In genomic region chr12:56941299-56942017, GRCh38 we compare ENCODE assay signal across 8 cellular contexts. TPM values are rescaled to one million over a fixed set of nuclear protein-coding genes. Genes with fewer than 3 reads are reported as not detected.
DNase-seq lines count a peak whose midpoint lies in the region; ATAC-seq lines count a peak whose summit lies in the region.

No MANE protein-coding gene starts in this region.

- DNase-seq in MV-4-11 (lab: John Stamatoyannopoulos, UW) (peak; percentile 71), fibroblast of gingiva (ENCODE audit: low read depth) (peak; percentile 30), smooth muscle cell of the brain vasculature (ENCODE audit: low read depth, low spot score) (peak; percentile 21), H7 (no peak)
- no peak for DNase-seq in stimulated activated CD4-positive, alpha-beta T cell treated with anti-CD3 and anti-CD28 coated beads, Interleukin-2, amount 100 ng/mL, for 24 hours

- ATAC-seq in GM19395 (IDR thresholded peaks at IDR 0.05; ENCODE audit: unreplicated experiment) (peak; percentile 57), GM21528 (IDR thresholded peaks at IDR 0.05; ENCODE audit: low FRiP score, unreplicated experiment) (no peak), GM21381 (IDR thresholded peaks at IDR 0.05; ENCODE audit: unreplicated experiment) (no peak)

- H3K27me3 ChIP-seq in H7 (ENCODE audit: control insufficient read depth, insufficient read depth, low read length), result no peaks in the 10 kb centered on the region

- no peaks in the 10 kb centered on the region for H3K36me3 ChIP-seq in H7 (replicated peaks; ENCODE audit: control insufficient read depth, insufficient read depth, low read length)

- no peak overlapping the region for H3K4me3 ChIP-seq in H7 (ENCODE audit: insufficient read depth, low read depth, low read length)

RNA-seq across cellular contexts. Expression of gene SDR9C7, which starts 7.2 kb away (rescaled TPM):
- 0.28 TPM in 1 of 2 replicates, not detected in the other for total RNA-seq in H7 (2014; rRNA removed; shearing (Covaris generic))

RNA-seq across cellular contexts. Expression of gene RDH16, which starts 15.9 kb away (rescaled TPM):
- total RNA-seq in H7 (2014; rRNA removed; shearing (Covaris generic)), result 0.63 and 0.66 TPM in 2 replicates

Comparison
In these comparisons a context has a peak if more than half of its experiments do, and no peak if none do; other contexts are left out.
1. DNase-seq: peak in MV-4-11 (single experiment), fibroblast of gingiva (single experiment) and smooth muscle cell of the brain vasculature (single experiment); none in H7 (single experiment) and stimulated activated CD4-positive, alpha-beta T cell treated with anti-CD3 and anti-CD28 coated beads, Interleukin-2, amount 100 ng/mL, for 24 hours (0 of 2).